9 cellular contexts compared by ENCODE assay signal in the genomic region with DNA sequence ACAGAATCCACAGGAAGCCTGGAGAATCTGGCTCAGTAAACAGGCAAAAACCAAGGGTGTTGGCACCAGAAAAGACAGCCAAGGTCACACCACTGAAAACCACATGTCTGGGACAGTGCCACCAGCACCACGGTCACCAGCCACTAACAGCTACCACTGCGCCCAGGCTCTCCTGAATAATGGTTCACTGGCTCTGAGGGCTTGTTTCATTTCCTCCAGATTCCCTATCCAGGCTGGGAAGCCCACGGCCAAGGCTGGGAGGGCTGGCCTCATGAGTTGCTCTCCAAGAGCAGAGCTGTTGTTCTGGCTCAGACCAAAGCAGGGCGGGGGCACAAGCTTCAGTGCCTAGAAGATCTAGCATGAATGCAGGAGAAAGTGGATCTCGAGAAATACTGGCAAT. TPM values are rescaled to one million over a fixed set of nuclear protein-coding genes. Genes with fewer than 3 reads are reported as not detected.
DNase-seq lines count a peak whose midpoint lies in the region; ATAC-seq and TF ChIP-seq lines count a peak whose summit lies in the region.
"Had no signal": no experiment of that assay in that cellular context is flagged by ENCODE, and none has a peak within 500 bp of the region (broad histone marks: within the 10 kb centered on the region; RNA-seq: fewer than 3 reads in every experiment).

No MANE protein-coding gene starts in this region.

- intact Hi-C loops in Right ventricle myocardium superior (cut with DNase I): no loop called here
- intact Hi-C loops in sciatic nerve (cut with DNase I): loop anchor here (10.0 kb wide), 1 partner anchor 80 kb away; no protein-coding TSS in a partner anchor

- ATAC-seq in Right ventricle myocardium superior (ENCODE audit: poor library complexity) (peak; percentile 85), sciatic nerve (peak; percentile 74), foreskin keratinocyte (no peak)

- no peaks in the 10 kb centered on the region for H3K27me3 ChIP-seq in foreskin keratinocyte

- DNase-seq in H4 (ENCODE audit: low spot score) (peak; percentile 47), SHP77 (lab: John Stamatoyannopoulos, UW) (peak; percentile 16 to 40), Right ventricle myocardium superior (peak; percentile 77), sciatic nerve (ENCODE audit: low spot score) (peak; percentile 64), cortex of kidney (lab: John Stamatoyannopoulos, UW) (no peak), OCI-M2 (lab: John Stamatoyannopoulos, UW; ENCODE audit: unreplicated experiment) (no peak), GOT3 (lab: John Stamatoyannopoulos, UW) (no peak), foreskin keratinocyte (no peak)
- DNase-seq: WERI-Rb-1 had no signal

- H3K27ac ChIP-seq in foreskin keratinocyte: no peak overlapping the region
- H3K27ac ChIP-seq: WERI-Rb-1 had no signal

- no peak for TF ChIP-seq CTCF in foreskin keratinocyte (conservative IDR thresholded peaks at IDR 0.05)

- H3K4me1 ChIP-seq in foreskin keratinocyte: peaks cover 24% of the 10 kb centered on the region

RNA-seq across cellular contexts. Expression of a gene that starts 54.5 kb away (rescaled TPM):
- total RNA-seq in H4 (2014; rRNA removed; shearing (Covaris generic)): 47.0 and 70.9 TPM in 2 replicates
- 81.5 TPM for total RNA-seq in Right ventricle myocardium superior
- total RNA-seq in sciatic nerve: 20.4 TPM
- 171 and 183 TPM in 2 replicates for total RNA-seq in foreskin keratinocyte
- 147 and 151 TPM in 2 replicates for polyA plus RNA-seq in foreskin keratinocyte

Comparison
In these comparisons a context has a peak if more than half of its experiments do, and no peak if none do; other contexts are left out.
1. DNase-seq: peak in H4 (single experiment), SHP77 (2 of 2), Right ventricle myocardium superior (single experiment) and sciatic nerve (single experiment); none in cortex of kidney (single experiment), OCI-M2 (single experiment), GOT3 (single experiment) and foreskin keratinocyte (0 of 2).